In the genomic region with DNA sequence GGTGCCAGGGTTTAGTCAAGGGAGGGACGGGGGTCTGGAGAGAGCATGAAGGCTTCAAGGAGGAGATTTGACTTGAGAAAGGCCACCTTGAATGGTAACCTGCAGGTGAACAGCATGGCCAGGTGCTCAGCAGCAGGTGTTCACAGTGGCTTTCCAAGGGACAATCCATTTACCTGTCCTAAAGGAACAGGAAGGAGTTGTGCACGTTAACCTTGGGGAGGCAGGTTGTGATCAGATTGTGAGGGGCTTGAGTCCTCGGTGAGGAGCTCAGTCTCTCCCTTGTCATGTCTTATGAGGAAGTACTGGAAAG, we compare ENCODE assay signal across 1 cellular context.
TF ChIP-seq lines count a peak whose summit lies in the region.

No MANE protein-coding gene starts in this region.

TF ChIP-seq in WTC11, 78 proteins besides CTCF, POLR2A, EP300 and RAD21 (continued from another document):
- TF ChIP-seq, protein P1, sequence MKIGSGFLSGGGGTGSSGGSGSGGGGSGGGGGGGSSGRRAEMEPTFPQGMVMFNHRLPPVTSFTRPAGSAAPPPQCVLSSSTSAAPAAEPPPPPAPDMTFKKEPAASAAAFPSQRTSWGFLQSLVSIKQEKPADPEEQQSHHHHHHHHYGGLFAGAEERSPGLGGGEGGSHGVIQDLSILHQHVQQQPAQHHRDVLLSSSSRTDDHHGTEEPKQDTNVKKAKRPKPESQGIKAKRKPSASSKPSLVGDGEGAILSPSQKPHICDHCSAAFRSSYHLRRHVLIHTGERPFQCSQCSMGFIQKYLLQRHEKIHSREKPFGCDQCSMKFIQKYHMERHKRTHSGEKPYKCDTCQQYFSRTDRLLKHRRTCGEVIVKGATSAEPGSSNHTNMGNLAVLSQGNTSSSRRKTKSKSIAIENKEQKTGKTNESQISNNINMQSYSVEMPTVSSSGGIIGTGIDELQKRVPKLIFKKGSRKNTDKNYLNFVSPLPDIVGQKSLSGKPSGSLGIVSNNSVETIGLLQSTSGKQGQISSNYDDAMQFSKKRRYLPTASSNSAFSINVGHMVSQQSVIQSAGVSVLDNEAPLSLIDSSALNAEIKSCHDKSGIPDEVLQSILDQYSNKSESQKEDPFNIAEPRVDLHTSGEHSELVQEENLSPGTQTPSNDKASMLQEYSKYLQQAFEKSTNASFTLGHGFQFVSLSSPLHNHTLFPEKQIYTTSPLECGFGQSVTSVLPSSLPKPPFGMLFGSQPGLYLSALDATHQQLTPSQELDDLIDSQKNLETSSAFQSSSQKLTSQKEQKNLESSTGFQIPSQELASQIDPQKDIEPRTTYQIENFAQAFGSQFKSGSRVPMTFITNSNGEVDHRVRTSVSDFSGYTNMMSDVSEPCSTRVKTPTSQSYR (CRISPR knock-in tag; IDR thresholded peaks at IDR 0.05): no peak
- TF ChIP-seq, protein P2, sequence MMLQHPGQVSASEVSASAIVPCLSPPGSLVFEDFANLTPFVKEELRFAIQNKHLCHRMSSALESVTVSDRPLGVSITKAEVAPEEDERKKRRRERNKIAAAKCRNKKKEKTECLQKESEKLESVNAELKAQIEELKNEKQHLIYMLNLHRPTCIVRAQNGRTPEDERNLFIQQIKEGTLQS (CRISPR knock-in tag; conservative IDR thresholded peaks at IDR 0.05): no peak
- TF ChIP-seq RELA (CRISPR knock-in tag; IDR thresholded peaks at IDR 0.05; ENCODE audit: borderline replicate concordance) (no peak), GTF2I (CRISPR knock-in tag; conservative IDR thresholded peaks at IDR 0.05) (no peak), CREM (CRISPR knock-in tag; IDR thresholded peaks at IDR 0.05) (no peak), NR1H2 (CRISPR knock-in tag; IDR thresholded peaks at IDR 0.05) (no peak), ZNF416 (CRISPR knock-in tag; IDR thresholded peaks at IDR 0.05) (no peak), ZNF232 (CRISPR knock-in tag; IDR thresholded peaks at IDR 0.05) (no peak), MXD4 (CRISPR knock-in tag; IDR thresholded peaks at IDR 0.05; ENCODE audit: borderline replicate concordance) (no peak), SP1 (CRISPR knock-in tag; conservative IDR thresholded peaks at IDR 0.05) (no peak), ZNF263 (CRISPR knock-in tag; IDR thresholded peaks at IDR 0.05; ENCODE audit: low read depth) (no peak), TEAD4 (CRISPR knock-in tag; IDR thresholded peaks at IDR 0.05) (no peak), SOX15 (CRISPR knock-in tag; IDR thresholded peaks at IDR 0.05) (no peak)
- TF ChIP-seq, protein P3, sequence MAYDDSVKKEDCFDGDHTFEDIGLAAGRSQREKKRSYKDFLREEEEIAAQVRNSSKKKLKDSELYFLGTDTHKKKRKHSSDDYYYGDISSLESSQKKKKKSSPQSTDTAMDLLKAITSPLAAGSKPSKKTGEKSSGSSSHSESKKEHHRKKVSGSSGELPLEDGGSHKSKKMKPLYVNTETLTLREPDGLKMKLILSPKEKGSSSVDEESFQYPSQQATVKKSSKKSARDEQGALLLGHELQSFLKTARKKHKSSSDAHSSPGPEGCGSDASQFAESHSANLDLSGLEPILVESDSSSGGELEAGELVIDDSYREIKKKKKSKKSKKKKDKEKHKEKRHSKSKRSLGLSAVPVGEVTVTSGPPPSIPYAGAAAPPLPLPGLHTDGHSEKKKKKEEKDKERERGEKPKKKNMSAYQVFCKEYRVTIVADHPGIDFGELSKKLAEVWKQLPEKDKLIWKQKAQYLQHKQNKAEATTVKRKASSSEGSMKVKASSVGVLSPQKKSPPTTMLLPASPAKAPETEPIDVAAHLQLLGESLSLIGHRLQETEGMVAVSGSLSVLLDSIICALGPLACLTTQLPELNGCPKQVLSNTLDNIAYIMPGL (CRISPR knock-in tag; IDR thresholded peaks at IDR 0.05): no peak
- TF ChIP-seq, protein P4, sequence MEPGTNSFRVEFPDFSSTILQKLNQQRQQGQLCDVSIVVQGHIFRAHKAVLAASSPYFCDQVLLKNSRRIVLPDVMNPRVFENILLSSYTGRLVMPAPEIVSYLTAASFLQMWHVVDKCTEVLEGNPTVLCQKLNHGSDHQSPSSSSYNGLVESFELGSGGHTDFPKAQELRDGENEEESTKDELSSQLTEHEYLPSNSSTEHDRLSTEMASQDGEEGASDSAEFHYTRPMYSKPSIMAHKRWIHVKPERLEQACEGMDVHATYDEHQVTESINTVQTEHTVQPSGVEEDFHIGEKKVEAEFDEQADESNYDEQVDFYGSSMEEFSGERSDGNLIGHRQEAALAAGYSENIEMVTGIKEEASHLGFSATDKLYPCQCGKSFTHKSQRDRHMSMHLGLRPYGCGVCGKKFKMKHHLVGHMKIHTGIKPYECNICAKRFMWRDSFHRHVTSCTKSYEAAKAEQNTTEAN (CRISPR knock-in tag; IDR thresholded peaks at IDR 0.05): no peak
- TF ChIP-seq, protein P5, sequence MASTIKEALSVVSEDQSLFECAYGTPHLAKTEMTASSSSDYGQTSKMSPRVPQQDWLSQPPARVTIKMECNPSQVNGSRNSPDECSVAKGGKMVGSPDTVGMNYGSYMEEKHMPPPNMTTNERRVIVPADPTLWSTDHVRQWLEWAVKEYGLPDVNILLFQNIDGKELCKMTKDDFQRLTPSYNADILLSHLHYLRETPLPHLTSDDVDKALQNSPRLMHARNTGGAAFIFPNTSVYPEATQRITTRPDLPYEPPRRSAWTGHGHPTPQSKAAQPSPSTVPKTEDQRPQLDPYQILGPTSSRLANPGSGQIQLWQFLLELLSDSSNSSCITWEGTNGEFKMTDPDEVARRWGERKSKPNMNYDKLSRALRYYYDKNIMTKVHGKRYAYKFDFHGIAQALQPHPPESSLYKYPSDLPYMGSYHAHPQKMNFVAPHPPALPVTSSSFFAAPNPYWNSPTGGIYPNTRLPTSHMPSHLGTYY (CRISPR knock-in tag; IDR thresholded peaks at IDR 0.05): no peak
- TF ChIP-seq, protein P6, sequence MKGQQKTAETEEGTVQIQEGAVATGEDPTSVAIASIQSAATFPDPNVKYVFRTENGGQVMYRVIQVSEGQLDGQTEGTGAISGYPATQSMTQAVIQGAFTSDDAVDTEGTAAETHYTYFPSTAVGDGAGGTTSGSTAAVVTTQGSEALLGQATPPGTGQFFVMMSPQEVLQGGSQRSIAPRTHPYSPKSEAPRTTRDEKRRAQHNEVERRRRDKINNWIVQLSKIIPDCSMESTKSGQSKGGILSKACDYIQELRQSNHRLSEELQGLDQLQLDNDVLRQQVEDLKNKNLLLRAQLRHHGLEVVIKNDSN (CRISPR knock-in tag; IDR thresholded peaks at IDR 0.05): no peak
